ENCODE assay signal across 20 cellular contexts in genomic region chr5:178421128-178421527, GRCh38.
DNase-seq lines count a peak whose midpoint lies in the region; ATAC-seq and TF ChIP-seq lines count a peak whose summit lies in the region.
"Had no signal": no experiment of that assay in that cellular context is flagged by ENCODE, and none has a peak within 500 bp of the region (broad histone marks: within the 10 kb centered on the region; RNA-seq: fewer than 3 reads in every experiment).

No MANE protein-coding gene starts in this region.

- H2BK120ac ChIP-seq in neuronal stem cell (ENCODE audit: low read depth, low read length) = no peak overlapping the region

- H3K4me3 ChIP-seq in GM23338 = peak overlapping the region; percentile 41
- H3K4me3 ChIP-seq in HUES64 (ENCODE audit: low read length) = no peak overlapping the region
- H3K4me3 ChIP-seq in iPS-18a (ENCODE audit: low read length) = no peak overlapping the region
- H3K4me3 ChIP-seq in neuronal stem cell (ENCODE audit: low read length in 2 of 2) = no peak overlapping the region
- H3K4me3 ChIP-seq in coronary artery = no peak overlapping the region
- H3K4me3 ChIP-seq: HAP-1 had no signal

- TF ChIP-seq CTCF in GM23338 (conservative IDR thresholded peaks at IDR 0.05; ENCODE audit: low read depth in 2 of 2) (no peak), coronary artery (IDR thresholded peaks at IDR 0.05) (no peak)

- H3K9ac ChIP-seq in HUES64 (ENCODE audit: low read depth, low read length) = no peak overlapping the region
- H3K9ac ChIP-seq in iPS-18a (ENCODE audit: low read length) = no peak overlapping the region
- H3K9ac ChIP-seq in neuronal stem cell (ENCODE audit: low read depth, low read length, poor library complexity) = no peak overlapping the region
- H3K9ac ChIP-seq: SK-N-SH had no signal

- H3K14ac ChIP-seq in neuronal stem cell (ENCODE audit: low read length) = no peak overlapping the region

- H3K9me3 Mint-ChIP-seq in GM23338 = no peaks in the 10 kb centered on the region
- H3K9me3 Mint-ChIP-seq: CD4-positive, CD25-positive, alpha-beta regulatory T cell had no signal

- DNase-seq in GM23338 (ENCODE audit: low spot score) = no peak
- DNase-seq in neuronal stem cell (ENCODE audit: low spot score) = no peak
- DNase-seq in coronary artery (ENCODE audit: low spot score) = no peak
- no peak for DNase-seq in activated CD4-positive, alpha-beta T cell treated with anti-CD3 and anti-CD28 coated beads, Interleukin-2, amount 50 U/mL, for 1 hour
- DNase-seq: CD4-positive, CD25-positive, alpha-beta regulatory T cell; DMS153; HFFc6; NCI-H1105; NCI-H146; NCI-H1930; NCI-H2107; NCI-H446; NCI-H524 treated with DMSO at 0.1 percent for 48 hours; NCI-H774; PC-3 had no signal

- H3K4me3 Mint-ChIP-seq in GM23338 = no peak overlapping the region
- H3K4me3 Mint-ChIP-seq: CD4-positive, CD25-positive, alpha-beta regulatory T cell; HFFc6 had no signal

- H2BK5ac ChIP-seq in neuronal stem cell (ENCODE audit: low read length) = no peak overlapping the region

- H3K27me3 Mint-ChIP-seq in GM23338 (ENCODE audit: insufficient read depth, low read depth, poor library complexity) = peaks cover 12% of the 10 kb centered on the region

- H2BK12ac ChIP-seq in neuronal stem cell (ENCODE audit: low read length) = no peak overlapping the region

- H3K27me3 ChIP-seq in GM23338 (ENCODE audit: insufficient read depth) (no peaks in the 10 kb centered on the region), HUES64 (ENCODE audit: insufficient read depth, low read length) (no peaks in the 10 kb centered on the region), iPS-18a (ENCODE audit: control insufficient read depth, insufficient read depth, low read length) (no peaks in the 10 kb centered on the region), neuronal stem cell (ENCODE audit: control insufficient read depth in 3 of 3, insufficient read depth in 3 of 3, low read depth in 1 of 3, low read length in 3 of 3) (no peaks in the 10 kb centered on the region)

- WGBS in HUES64 = 81% methylated on average over 4 of the region's 5 CpGs
- no CpG with 5 or more reads among the region's 5 CpGs for WGBS in neuronal stem cell (ENCODE audit: extremely low coverage in 2 of 2, insufficient read length in 2 of 2, insufficient replicate concordance in 1 of 2), 2 donors

- no peaks in the 10 kb centered on the region for H3K36me3 ChIP-seq in GM23338 (ENCODE audit: insufficient read depth)
- H3K36me3 ChIP-seq in HUES64 (ENCODE audit: insufficient read depth, low read length) = no peaks in the 10 kb centered on the region
- no peaks in the 10 kb centered on the region for H3K36me3 ChIP-seq in iPS-18a (ENCODE audit: control insufficient read depth, low read depth, low read length)
- no peaks in the 10 kb centered on the region for H3K36me3 ChIP-seq in neuronal stem cell (replicated peaks in 1 of 2; ENCODE audit: control insufficient read depth in 2 of 2, insufficient read depth in 2 of 2, low read length in 2 of 2)
- H3K36me3 ChIP-seq: HAP-1 had no signal

- H3K4me2 ChIP-seq in GM23338 = peak overlapping the region; percentile 59
- no peak overlapping the region for H3K4me2 ChIP-seq in neuronal stem cell (ENCODE audit: insufficient read depth, low read length, poor library complexity, severe bottlenecking)
- H3K4me2 ChIP-seq: SK-N-SH had no signal

- no peak overlapping the region for H4K8ac ChIP-seq in neuronal stem cell (ENCODE audit: low read depth, low read length)

- H3K4ac ChIP-seq in neuronal stem cell (ENCODE audit: low read length) = no peak overlapping the region

- H3K4me1 ChIP-seq in GM23338 (ENCODE audit: insufficient read depth) (peaks cover 29% of the 10 kb centered on the region), HUES64 (ENCODE audit: insufficient read depth, low read length) (peaks cover 37% of the 10 kb centered on the region), iPS-18a (ENCODE audit: control insufficient read depth, low read depth, low read length) (peaks cover 35% of the 10 kb centered on the region), neuronal stem cell (ENCODE audit: control insufficient read depth in 2 of 2, insufficient read depth in 1 of 2, low read depth in 1 of 2, low read length in 2 of 2) (peaks cover 36 to 40% of the 10 kb centered on the region in 2 donors)
- H3K4me1 ChIP-seq: HAP-1 had no signal

- 0 out of 2 replicates have a peak overlapping the region, but pooled peaks have one; percentile 65 for H3K27ac Mint-ChIP-seq in GM23338
- H3K27ac Mint-ChIP-seq: CD4-positive, CD25-positive, alpha-beta regulatory T cell; HFFc6 had no signal

- no peak overlapping the region for H3K18ac ChIP-seq in neuronal stem cell (ENCODE audit: low read length)

- no peak for ATAC-seq in GM23338
- ATAC-seq in activated CD4-positive, CD25-positive, alpha-beta regulatory T cell treated with anti-CD3 and anti-CD28 coated beads, Interleukin-2, amount 50 U/mL, for 24 hours = no peak
- ATAC-seq: PC-3 had no signal

- H3K27ac ChIP-seq in GM23338 (ENCODE audit: low read depth) (peak overlapping the region; percentile 79; the same call in 1 of the 2 replicates), HUES64 (ENCODE audit: low read depth, low read length) (peak overlapping the region; percentile 87; the same call in 1 of the 2 replicates), iPS-18a (ENCODE audit: low read length) (peak overlapping the region; percentile 51), neuronal stem cell (replicated peaks; ENCODE audit: low read length) (peak overlapping the region; percentile 78), coronary artery (no peak overlapping the region)

- no peak overlapping the region for H2AK5ac ChIP-seq in neuronal stem cell (ENCODE audit: low read depth, low read length)

- H4K20me1 ChIP-seq in GM23338 (replicated peaks; ENCODE audit: insufficient read depth) = no peaks in the 10 kb centered on the region

- no peaks in the 10 kb centered on the region for H3F3A ChIP-seq in GM23338 (replicated peaks; ENCODE audit: low read depth)

- H3K4me1 Mint-ChIP-seq in GM23338 = peaks cover 53% of the 10 kb centered on the region

- H2BK15ac ChIP-seq in neuronal stem cell (ENCODE audit: low read length) = no peak overlapping the region

- H3K36me3 Mint-ChIP-seq in GM23338 (ENCODE audit: low read depth) = no peaks in the 10 kb centered on the region
- H3K36me3 Mint-ChIP-seq: CD4-positive, CD25-positive, alpha-beta regulatory T cell had no signal

- no peak overlapping the region for H3K23ac ChIP-seq in neuronal stem cell (ENCODE audit: low read depth, low read length, poor library complexity)

- no peaks in the 10 kb centered on the region; the same call in 1 of the 2 replicates for H3K79me2 ChIP-seq in GM23338 (replicated peaks; ENCODE audit: insufficient read depth)

- H3K79me1 ChIP-seq in neuronal stem cell (ENCODE audit: low read depth, low read length) = no peaks in the 10 kb centered on the region

- H3K9me2 ChIP-seq in GM23338 (ENCODE audit: insufficient read depth) = no peaks in the 10 kb centered on the region
- H3K9me2 ChIP-seq: SK-N-SH had no signal

- H2AFZ ChIP-seq in GM23338 = no peak overlapping the region
- no peak overlapping the region for H2AFZ ChIP-seq in neuronal stem cell (ENCODE audit: low read length)

- H4K91ac ChIP-seq in neuronal stem cell (ENCODE audit: low read depth, low read length, poor library complexity) = no peak overlapping the region

- H3K9me3 ChIP-seq in HUES64 (ENCODE audit: insufficient read depth, low read depth, low read length) (no peaks in the 10 kb centered on the region), iPS-18a (ENCODE audit: control insufficient read depth, low read depth, low read length) (no peaks in the 10 kb centered on the region), neuronal stem cell (replicated peaks in 1 of 2; ENCODE audit: control insufficient read depth in 2 of 2, insufficient read depth in 1 of 2, low read depth in 1 of 2, low read length in 2 of 2) (no peaks in the 10 kb centered on the region)
- H3K9me3 ChIP-seq: HAP-1, SK-N-SH had no signal

TF ChIP-seq in GM23338, 12 proteins besides CTCF, POLR2A, EP300 and RAD21:
- TF ChIP-seq ETS1 (IDR thresholded peaks at IDR 0.05) (no peak), ZNF331 (CRISPR knock-in tag; IDR thresholded peaks at IDR 0.05; ENCODE audit: low read depth) (no peak), REST (IDR thresholded peaks at IDR 0.05; ENCODE audit: unreplicated experiment) (no peak), EZH2 (IDR thresholded peaks at IDR 0.05; ENCODE audit: low read depth, unreplicated experiment) (no peak), POLR2AphosphoS5 (IDR thresholded peaks at IDR 0.05; ENCODE audit: low read depth) (no peak)

Comparison
In these comparisons a context has a peak if more than half of its experiments do, and no peak if none do; other contexts are left out.
1. H3K27ac ChIP-seq: peak in GM23338 (single experiment), HUES64 (single experiment), iPS-18a (single experiment) and neuronal stem cell (single experiment); none in coronary artery (0 of 2).